25 cellular contexts compared by ENCODE assay signal in genomic region chr9:136187197-136187596, GRCh38. TPM values are rescaled to one million over a fixed set of nuclear protein-coding genes. Genes with fewer than 3 reads are reported as not detected.
DNase-seq lines count a peak whose midpoint lies in the region; ATAC-seq, FAIRE-seq and TF ChIP-seq lines count a peak whose summit lies in the region.
"Had no signal": no experiment of that assay in that cellular context is flagged by ENCODE, and none has a peak within 500 bp of the region (broad histone marks: within the 10 kb centered on the region; RNA-seq: fewer than 3 reads in every experiment).

No MANE protein-coding gene starts in this region.

- WGBS in body of pancreas, 2 donors: 81 to 91% methylated on average over 15 to 18 of the region's 18 CpGs

- H3K27ac ChIP-seq in BLaER1: no peak overlapping the region
- H3K27ac ChIP-seq in WERI-Rb-1: peak overlapping the region; percentile 100; the same call in 1 of the 2 replicates
- no peak overlapping the region for H3K27ac ChIP-seq in neural progenitor cell
- H3K27ac ChIP-seq in body of pancreas: no peak overlapping the region
- H3K27ac ChIP-seq: 22Rv1; BLaER1 treated with 17β-estradiol and CSF1 and Interleukin-3, amounts not matched to agents 10 nM and 100 nM had no signal

- H3K4me2 ChIP-seq in BLaER1 (peak overlapping the region; percentile 88; the same call in 1 of the 2 replicates), neural progenitor cell (no peak overlapping the region)

- H3K27ac Mint-ChIP-seq in activated CD4-positive, alpha-beta T cell treated with anti-CD3 and anti-CD28 coated beads for 36 hours: no peak overlapping the region
- peak overlapping the region; percentile 81 for H3K27ac Mint-ChIP-seq in neural progenitor cell
- H3K27ac Mint-ChIP-seq: B cell; CD14-positive monocyte; CD4-positive, alpha-beta T cell; CD8-positive, alpha-beta memory T cell had no signal

- H3K36me3 ChIP-seq in BLaER1 (no peaks in the 10 kb centered on the region), WERI-Rb-1 (no peaks in the 10 kb centered on the region), neural progenitor cell (no peaks in the 10 kb centered on the region), body of pancreas (replicated peaks in 1 of 2; ENCODE audit: insufficient read depth in 1 of 2, low read depth in 2 of 2) (no peaks in the 10 kb centered on the region)
- H3K36me3 ChIP-seq: BLaER1 treated with 17β-estradiol and CSF1 and Interleukin-3, amounts not matched to agents 10 nM and 100 nM had no signal

- no peak overlapping the region for H3K4me3 Mint-ChIP-seq in activated CD4-positive, alpha-beta T cell treated with anti-CD3 and anti-CD28 coated beads for 36 hours
- no peak overlapping the region for H3K4me3 Mint-ChIP-seq in neural progenitor cell
- H3K4me3 Mint-ChIP-seq: B cell; CD14-positive monocyte; CD4-positive, alpha-beta T cell; CD8-positive, alpha-beta memory T cell had no signal

- H3K4me1 ChIP-seq in BLaER1: peaks cover 65% of the 10 kb centered on the region
- H3K4me1 ChIP-seq in neural progenitor cell: peaks cover 22% of the 10 kb centered on the region
- no peaks in the 10 kb centered on the region for H3K4me1 ChIP-seq in body of pancreas

- TF ChIP-seq POLR2A in body of pancreas (IDR thresholded peaks at IDR 0.05): no peak

- no peaks in the 10 kb centered on the region for H3K9me3 ChIP-seq in BLaER1
- H3K9me3 ChIP-seq in WERI-Rb-1 (ENCODE audit: severe bottlenecking): no peaks in the 10 kb centered on the region
- H3K9me3 ChIP-seq in neural progenitor cell (ENCODE audit: low read depth): no peaks in the 10 kb centered on the region
- H3K9me3 ChIP-seq in body of pancreas: no peaks in the 10 kb centered on the region
- H3K9me3 ChIP-seq: BLaER1 treated with 17β-estradiol and CSF1 and Interleukin-3, amounts not matched to agents 10 nM and 100 nM had no signal

- H3K27me3 Mint-ChIP-seq in activated CD4-positive, alpha-beta T cell treated with anti-CD3 and anti-CD28 coated beads for 36 hours: peaks cover 38% of the 10 kb centered on the region
- peaks cover 22% of the 10 kb centered on the region for H3K27me3 Mint-ChIP-seq in neural progenitor cell (ENCODE audit: insufficient read depth, low read depth)

- H2AFZ ChIP-seq in neural progenitor cell (replicated peaks): no peak overlapping the region

- H3F3A ChIP-seq in neural progenitor cell (ENCODE audit: low read depth): peaks cover 4% of the 10 kb centered on the region

- CTCF ChIA-PET in activated CD4-positive, alpha-beta T cell treated with anti-CD3 and anti-CD28 coated beads for 36 hours (lab: Charles Lee): no interaction called here

- H3K27me3 ChIP-seq in BLaER1 (peaks cover 50% of the 10 kb centered on the region), WERI-Rb-1 (ENCODE audit: insufficient read depth, low read depth, severe bottlenecking) (no peaks in the 10 kb centered on the region), neural progenitor cell (peaks cover 30% of the 10 kb centered on the region), body of pancreas (peaks cover 0 to 7% of the 10 kb centered on the region in 2 donors)

- H3K36me3 Mint-ChIP-seq in activated CD4-positive, alpha-beta T cell treated with anti-CD3 and anti-CD28 coated beads for 36 hours (ENCODE audit: low read depth): no peaks in the 10 kb centered on the region
- no peaks in the 10 kb centered on the region for H3K36me3 Mint-ChIP-seq in neural progenitor cell
- H3K36me3 Mint-ChIP-seq: CD14-positive monocyte; CD8-positive, alpha-beta memory T cell had no signal

- POLR2A ChIA-PET in activated CD4-positive, alpha-beta T cell treated with anti-CD3 and anti-CD28 coated beads for 36 hours (lab: Charles Lee): no interaction called here

- no peaks in the 10 kb centered on the region for H3K79me2 ChIP-seq in neural progenitor cell (ENCODE audit: low read depth)

- no peaks in the 10 kb centered on the region for H3K4me1 Mint-ChIP-seq in activated CD4-positive, alpha-beta T cell treated with anti-CD3 and anti-CD28 coated beads for 36 hours
- peaks cover 9% of the 10 kb centered on the region for H3K4me1 Mint-ChIP-seq in neural progenitor cell
- H3K4me1 Mint-ChIP-seq: CD14-positive monocyte; CD8-positive, alpha-beta memory T cell had no signal

- no peak for ATAC-seq in activated CD4-positive, alpha-beta T cell treated with anti-CD3 and anti-CD28 coated beads for 36 hours
- ATAC-seq in body of pancreas: no peak

- H3K9me3 Mint-ChIP-seq in activated CD4-positive, alpha-beta T cell treated with anti-CD3 and anti-CD28 coated beads for 36 hours (ENCODE audit: low read depth): no peaks in the 10 kb centered on the region
- H3K9me3 Mint-ChIP-seq in neural progenitor cell: no peaks in the 10 kb centered on the region
- H3K9me3 Mint-ChIP-seq: CD14-positive monocyte; CD4-positive, alpha-beta T cell had no signal

- TF ChIP-seq CTCF in WERI-Rb-1 (IDR thresholded peaks at IDR 0.05; ENCODE audit: low read depth, low read length): no peak
- TF ChIP-seq CTCF in neural progenitor cell (IDR thresholded peaks at IDR 0.05): no peak
- no peak for TF ChIP-seq CTCF in body of pancreas (IDR thresholded peaks at IDR 0.05)
- TF ChIP-seq CTCF in D721Med (IDR thresholded peaks at IDR 0.05; ENCODE audit: insufficient read depth, missing control alignments): no peak

- FAIRE-seq in D721Med (lab: Jason Lieb, UNC): no peak
- FAIRE-seq: A204.1, GM12891, GM18507 had no signal

- H3K9ac ChIP-seq in BLaER1: no peak overlapping the region
- H3K9ac ChIP-seq in neural progenitor cell: no peak overlapping the region
- H3K9ac ChIP-seq: BLaER1 treated with 17β-estradiol and CSF1 and Interleukin-3, amounts not matched to agents 10 nM and 100 nM had no signal

- peak; percentile 1 for DNase-seq in activated CD4-positive, alpha-beta T cell treated with anti-CD3 and anti-CD28 coated beads for 36 hours
- no peak for DNase-seq in activated CD4-positive, alpha-beta T cell treated with anti-CD3 and anti-CD28 coated beads, Interleukin-2, amount 50 U/mL, for 4 hours
- no peak for DNase-seq in WERI-Rb-1
- DNase-seq in neural progenitor cell (ENCODE audit: low spot score): no peak
- DNase-seq in body of pancreas: no peak
- no peak for DNase-seq in kidney glomerular epithelial cell (lab: John Stamatoyannopoulos, UW)
- no peak for DNase-seq in D721Med (ENCODE audit: insufficient read length, low spot score)
- DNase-seq: CD4-positive, alpha-beta T cell; CD8-positive, alpha-beta memory T cell; DMS53; DMS79 treated with DMSO at 0.1 percent for 48 hours; GF-D8; GOT3; H7; HCEC 1CT had no signal

- peaks cover 25% of the 10 kb centered on the region for H4K20me1 ChIP-seq in BLaER1
- H4K20me1 ChIP-seq in neural progenitor cell (ENCODE audit: low read depth): peaks cover 14% of the 10 kb centered on the region

- no peak overlapping the region for H3K4me3 ChIP-seq in BLaER1
- no peak overlapping the region for H3K4me3 ChIP-seq in WERI-Rb-1 (ENCODE audit: low read depth, low read length)
- H3K4me3 ChIP-seq in neural progenitor cell: no peak overlapping the region
- no peak overlapping the region for H3K4me3 ChIP-seq in body of pancreas
- H3K4me3 ChIP-seq: BLaER1 treated with 17β-estradiol and CSF1 and Interleukin-3, amounts not matched to agents 10 nM and 100 nM had no signal

- intact Hi-C loops in activated CD4-positive, alpha-beta T cell treated with anti-CD3 and anti-CD28 coated beads for 36 hours (cut with DNase I, micrococcal nuclease): no loop called here
- intact Hi-C loops in body of pancreas (cut with DNase I): no loop called here

RNA-seq across cellular contexts. Expression of gene LHX3, which starts 17.7 kb away (rescaled TPM):
- not detected for total RNA-seq in activated CD4-positive, alpha-beta T cell treated with anti-CD3 and anti-CD28 coated beads for 36 hours
- total RNA-seq in neural progenitor cell (ENCODE audit: low replicate concordance) (not detected in 2 replicates), body of pancreas (not detected)
- total RNA-seq: CD8-positive, alpha-beta memory T cell; Daoy; G401 had no signal

RNA-seq across cellular contexts. Expression of gene QSOX2, which starts 58.4 kb away (rescaled TPM):
- total RNA-seq in activated CD4-positive, alpha-beta T cell treated with anti-CD3 and anti-CD28 coated beads for 36 hours: 10 to 100 TPM; 18.1 to 21.2 TPM
- total RNA-seq in neural progenitor cell (ENCODE audit: low replicate concordance) (17.1 and 19.6 TPM in 2 replicates), body of pancreas (10 to 100 TPM in 1 of 2 donors, 1 to 10 TPM in 1; 8.8 to 22.7 TPM)
